22 cellular contexts compared by ENCODE assay signal in the genomic region with DNA sequence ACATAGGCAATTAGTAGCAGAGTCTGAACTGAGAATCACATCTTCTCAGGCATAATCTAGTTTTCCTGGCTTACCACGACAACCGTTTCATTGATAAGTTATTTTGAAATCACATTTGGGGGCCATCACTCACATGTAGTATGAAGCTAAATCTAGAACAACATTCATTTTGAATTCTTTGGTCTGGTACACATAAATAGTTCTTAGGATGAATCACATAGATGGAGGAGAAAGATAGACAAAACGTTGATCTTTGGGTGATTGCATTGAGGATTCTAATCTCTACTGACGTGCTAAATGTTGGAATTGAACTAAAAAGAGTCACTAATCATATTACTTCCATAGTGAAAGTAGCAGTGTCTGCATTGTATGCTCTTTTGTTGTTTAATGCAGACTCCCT.
DNase-seq lines count a peak whose midpoint lies in the region; ATAC-seq, FAIRE-seq and TF ChIP-seq lines count a peak whose summit lies in the region.
"Had no signal": no experiment of that assay in that cellular context is flagged by ENCODE, and none has a peak within 500 bp of the region (broad histone marks: within the 10 kb centered on the region; RNA-seq: fewer than 3 reads in every experiment).

No MANE protein-coding gene starts in this region.

- H3K9me3 Mint-ChIP-seq in astrocyte (ENCODE audit: unreplicated experiment) = peaks cover 5% of the 10 kb centered on the region
- H3K9me3 Mint-ChIP-seq: H9 had no signal

- H3K27ac Mint-ChIP-seq in astrocyte (ENCODE audit: unreplicated experiment) = no peak overlapping the region
- H3K27ac Mint-ChIP-seq: CD4-positive, alpha-beta T cell; H9 had no signal

- no peaks in the 10 kb centered on the region for H3K9me3 ChIP-seq in astrocyte (ENCODE audit: insufficient read depth, low read depth, low read length)
- H3K9me3 ChIP-seq: BE2C, Caco-2, Peyer's patch, SJSA1 had no signal

- peak; percentile 7 for DNase-seq in AG04449 (ENCODE audit: low read depth, low spot score)
- peak; percentile 20 for DNase-seq in HCEC 1CT
- DNase-seq in astrocyte (ENCODE audit: low read depth) = peak; percentile 46
- peak; percentile 35 for DNase-seq in non-pigmented ciliary epithelial cell (ENCODE audit: low read depth)
- no peak for DNase-seq in stimulated activated CD4-positive, alpha-beta T cell treated with anti-CD3 and anti-CD28 coated beads, Interleukin-12 subunit alpha, Interleukin-12 subunit beta, amount 100 ng/mL, for 4 hours
- DNase-seq in NCI-H2196 treated with DMSO at 0.1 percent for 48 hours (lab: John Stamatoyannopoulos, UW; ENCODE audit: unreplicated experiment) = no peak
- DNase-seq in left lobe of liver (ENCODE audit: low spot score) = no peak
- DNase-seq in NCI-H446 (lab: John Stamatoyannopoulos, UW) = no peak
- DNase-seq: 8988T; BE2C; Caco-2; CD4-positive, alpha-beta T cell; H9; IMR-90; NCI-H1417 treated with DMSO at 0.1 percent for 48 hours; NCI-H1930; NCI-H510A; NCI-H748 treated with DMSO at 0.1 percent for 48 hours; NK-92 treated with Interleukin-12 subunit alpha and Interleukin-12 subunit beta, amount 100 ng/mL, for 24 hours; Peyer's patch had no signal

- no peak overlapping the region for H2AFZ ChIP-seq in astrocyte (ENCODE audit: low read depth, low read length)

- H3K4me2 ChIP-seq in astrocyte (ENCODE audit: low read length) = peak overlapping the region; percentile 5

- no peaks in the 10 kb centered on the region for H3K36me3 ChIP-seq in astrocyte (ENCODE audit: insufficient read depth, low read length)
- H3K36me3 ChIP-seq: BE2C, Peyer's patch, SJSA1 had no signal

- no peak overlapping the region for H3K9ac ChIP-seq in astrocyte (ENCODE audit: low read length)

- peak; percentile 39 for FAIRE-seq in astrocyte (lab: Jason Lieb, UNC)
- FAIRE-seq: HTR-8/SVneo had no signal

- no peaks in the 10 kb centered on the region for H3K27me3 ChIP-seq in astrocyte (ENCODE audit: insufficient read depth, low read length)
- H3K27me3 ChIP-seq: BE2C, Peyer's patch, SJSA1 had no signal

- no peak overlapping the region for H3K4me3 Mint-ChIP-seq in astrocyte (ENCODE audit: unreplicated experiment)
- H3K4me3 Mint-ChIP-seq: CD4-positive, alpha-beta T cell; H9 had no signal

- H4K20me1 ChIP-seq in astrocyte (ENCODE audit: insufficient read depth, low read length) = no peaks in the 10 kb centered on the region

- TF ChIP-seq CTCF in AG04449 (IDR thresholded peaks at IDR 0.05; ENCODE audit: insufficient read depth, low read length, missing control alignments) (no peak), astrocyte (IDR thresholded peaks at IDR 0.05; ENCODE audit: insufficient read depth, low read depth, low read length) (no peak)

- H3K4me3 ChIP-seq in AG04449 (ENCODE audit: low read depth, low read length) (no peak overlapping the region), astrocyte (ENCODE audit: insufficient read depth, low read depth, low read length) (no peak overlapping the region)
- H3K4me3 ChIP-seq: Peyer's patch, SJSA1 had no signal

- no peaks in the 10 kb centered on the region for H3K79me2 ChIP-seq in astrocyte (ENCODE audit: insufficient read depth, low read length)

- H3K36me3 Mint-ChIP-seq in astrocyte (ENCODE audit: low read depth, unreplicated experiment) = no peaks in the 10 kb centered on the region

- H3K27me3 Mint-ChIP-seq in astrocyte (ENCODE audit: low read depth, unreplicated experiment) = no peaks in the 10 kb centered on the region
- H3K27me3 Mint-ChIP-seq: CD4-positive, alpha-beta T cell had no signal

- CTCF ChIA-PET in AG04449 (lab: Yijun Ruan, JAX) = interaction anchor here (1.2 kb wide), 1 partner anchor 15 kb away, joined by 3 read pairs; no protein-coding TSS in a partner anchor

- no peaks in the 10 kb centered on the region for H3K4me1 ChIP-seq in astrocyte (ENCODE audit: insufficient read depth, low read length)
- H3K4me1 ChIP-seq: Caco-2, Peyer's patch, SJSA1 had no signal

- H3K27ac ChIP-seq in astrocyte (ENCODE audit: low read depth, low read length) = no peak overlapping the region
- H3K27ac ChIP-seq: SJSA1 had no signal

- ATAC-seq in left lobe of liver = no peak

- POLR2A ChIA-PET in AG04449 (lab: Yijun Ruan, JAX) = no interaction called here

- no peaks in the 10 kb centered on the region for H3K4me1 Mint-ChIP-seq in astrocyte (ENCODE audit: low read depth, unreplicated experiment)
- H3K4me1 Mint-ChIP-seq: H9 had no signal

Comparison
In these comparisons a context has a peak if more than half of its experiments do, and no peak if none do; other contexts are left out.
1. DNase-seq: peak in AG04449 (single experiment), HCEC 1CT (single experiment), astrocyte (single experiment) and non-pigmented ciliary epithelial cell (single experiment); none in stimulated activated CD4-positive, alpha-beta T cell treated with anti-CD3 and anti-CD28 coated beads, Interleukin-12 subunit alpha, Interleukin-12 subunit beta, amount 100 ng/mL, for 4 hours (single experiment), NCI-H2196 treated with DMSO at 0.1 percent for 48 hours (single experiment), left lobe of liver (single experiment) and NCI-H446 (0 of 2).